Comparison of ENCODE assay signal across 16 cellular contexts in the genomic region with DNA sequence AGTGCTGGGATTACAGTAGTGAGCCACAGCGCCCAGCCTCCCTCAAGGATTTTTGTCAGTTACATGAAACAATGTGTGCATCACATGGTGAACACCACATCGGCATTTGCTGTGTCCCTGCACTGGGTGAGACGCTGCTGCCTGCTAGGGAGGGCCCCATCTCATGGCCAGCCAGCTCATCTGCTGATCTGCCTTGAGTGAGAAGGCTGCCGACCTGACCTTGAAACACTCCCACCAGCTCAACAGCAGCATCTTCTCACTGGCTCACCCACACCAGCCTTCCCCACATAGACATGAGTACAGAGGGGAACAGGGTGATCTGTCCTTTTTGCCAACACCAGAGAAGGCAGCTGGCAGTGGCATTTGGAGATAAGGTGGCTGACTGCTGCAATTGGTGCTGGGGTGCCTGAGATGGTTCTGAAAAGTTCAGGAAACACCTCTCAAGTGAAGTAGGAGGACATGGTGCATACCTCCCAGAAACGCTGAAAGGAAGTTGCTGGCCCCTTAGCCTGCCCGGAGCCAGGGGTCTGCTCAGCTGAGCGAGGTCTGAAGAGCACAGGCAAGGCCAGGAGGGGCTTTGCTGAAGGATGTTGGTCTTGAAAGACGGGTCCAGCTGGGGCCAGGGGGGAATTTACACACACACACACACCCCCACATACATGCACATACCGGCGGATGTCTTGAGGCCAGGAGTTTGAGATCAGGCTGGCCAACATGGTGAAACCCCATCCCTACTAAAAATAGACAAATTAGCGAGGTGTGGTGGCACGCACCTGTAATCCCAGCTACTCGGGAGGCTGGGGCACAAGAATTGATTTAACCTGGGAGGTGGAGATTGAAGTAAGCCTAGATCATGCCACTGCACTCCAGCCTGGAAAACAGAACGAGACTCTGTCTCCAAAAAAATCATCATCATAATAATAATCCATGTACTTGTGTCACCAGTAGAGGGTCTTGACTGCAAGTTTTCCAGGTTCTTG. TPM values are rescaled to one million over a fixed set of nuclear protein-coding genes. Genes with fewer than 3 reads are reported as not detected.
DNase-seq lines count a peak whose midpoint lies in the region; ATAC-seq and TF ChIP-seq lines count a peak whose summit lies in the region.
"Had no signal": no experiment of that assay in that cellular context is flagged by ENCODE, and none has a peak within 500 bp of the region (broad histone marks: within the 10 kb centered on the region; RNA-seq: fewer than 3 reads in every experiment).

No MANE protein-coding gene starts in this region.

- H3K36me3 Mint-ChIP-seq in activated naive CD8-positive, alpha-beta T cell treated with anti-CD3 and anti-CD28 coated beads, Interleukin-2, amount 50 U/mL, for 24 hours (ENCODE audit: low read depth) = no peaks in the 10 kb centered on the region
- no peaks in the 10 kb centered on the region for H3K36me3 Mint-ChIP-seq in activated naive CD8-positive, alpha-beta T cell treated with anti-CD3 and anti-CD28 coated beads for 36 hours
- H3K36me3 Mint-ChIP-seq: natural killer cell treated with Interleukin-12 subunit alpha and Interleukin-12 subunit beta and Interleukin-15 and Interleukin-18, amount 100 ng/mL, for 72 hours had no signal

- no peak for DNase-seq in activated naive CD8-positive, alpha-beta T cell treated with anti-CD3 and anti-CD28 coated beads, Interleukin-2, amount 50 U/mL, for 24 hours
- no peak for DNase-seq in activated naive CD8-positive, alpha-beta T cell treated with anti-CD3 and anti-CD28 coated beads for 36 hours
- peak in 1 of 2 donors; percentile 19 for DNase-seq in cardiac muscle cell (ENCODE audit: low read depth in 1 of 2, low spot score in 1 of 2)
- DNase-seq in lower lobe of right lung = peak; percentile 27
- peak; percentile 93 for DNase-seq in testis
- no peak for DNase-seq in OCI-M2 (lab: John Stamatoyannopoulos, UW; ENCODE audit: unreplicated experiment)
- no peak for DNase-seq in activated gamma-delta T cell treated with Interleukin-2 at 50 U/mL for 16 hours
- DNase-seq: activated CD4-positive, alpha-beta T cell treated with anti-CD3 and anti-CD28 coated beads for 36 hours; activated naive CD4-positive, alpha-beta T cell treated with anti-CD3 and anti-CD28 coated beads, Interleukin-2, amount 50 U/mL, for 16 hours; activated T-cell treated with anti-CD3 and anti-CD28 coated beads, Interleukin-2, amount 50 U/mL, for 72 hours; DMS79; NCI-H1436 had no signal

- H3K36me3 ChIP-seq in cardiac muscle cell = no peaks in the 10 kb centered on the region
- H3K36me3 ChIP-seq in lower lobe of right lung = no peaks in the 10 kb centered on the region
- no peaks in the 10 kb centered on the region for H3K36me3 ChIP-seq in testis (ENCODE audit: low read depth, missing control alignments)
- H3K36me3 ChIP-seq: left lung had no signal

- no peak for TF ChIP-seq POLR2A in testis (IDR thresholded peaks at IDR 0.05)

- WGBS in testis, 2 donors = 51 to 83% methylated on average over 11 to 14 of the region's 14 CpGs

- no peaks in the 10 kb centered on the region for H3K9me3 Mint-ChIP-seq in activated naive CD8-positive, alpha-beta T cell treated with anti-CD3 and anti-CD28 coated beads, Interleukin-2, amount 50 U/mL, for 24 hours
- no peaks in the 10 kb centered on the region for H3K9me3 Mint-ChIP-seq in activated naive CD8-positive, alpha-beta T cell treated with anti-CD3 and anti-CD28 coated beads for 36 hours
- H3K9me3 Mint-ChIP-seq: activated T-cell treated with anti-CD3 and anti-CD28 coated beads, Interleukin-2, amount 50 U/mL, for 72 hours; GM23338; natural killer cell treated with Interleukin-12 subunit alpha and Interleukin-12 subunit beta and Interleukin-15 and Interleukin-18, amount 100 ng/mL, for 72 hours had no signal

- ATAC-seq in activated naive CD8-positive, alpha-beta T cell treated with anti-CD3 and anti-CD28 coated beads, Interleukin-2, amount 50 U/mL, for 24 hours = peak; percentile 13
- ATAC-seq in lower lobe of right lung = no peak
- ATAC-seq in HG03432 (IDR thresholded peaks at IDR 0.05; ENCODE audit: unreplicated experiment) = no peak
- ATAC-seq: activated CD4-positive, alpha-beta T cell treated with anti-CD3 and anti-CD28 coated beads for 36 hours; activated T-cell treated with anti-CD3 and anti-CD28 coated beads, Interleukin-2, amount 50 U/mL, for 72 hours; GM23338; natural killer cell treated with Interleukin-12 subunit alpha and Interleukin-12 subunit beta and Interleukin-15 and Interleukin-18, amount 100 ng/mL, for 72 hours had no signal

- no peak overlapping the region for H3K4me3 Mint-ChIP-seq in activated naive CD8-positive, alpha-beta T cell treated with anti-CD3 and anti-CD28 coated beads, Interleukin-2, amount 50 U/mL, for 24 hours
- no peak overlapping the region for H3K4me3 Mint-ChIP-seq in activated naive CD8-positive, alpha-beta T cell treated with anti-CD3 and anti-CD28 coated beads for 36 hours
- H3K4me3 Mint-ChIP-seq: activated CD4-positive, alpha-beta T cell treated with anti-CD3 and anti-CD28 coated beads for 36 hours; activated T-cell treated with anti-CD3 and anti-CD28 coated beads, Interleukin-2, amount 50 U/mL, for 72 hours; GM23338; natural killer cell treated with Interleukin-12 subunit alpha and Interleukin-12 subunit beta and Interleukin-15 and Interleukin-18, amount 100 ng/mL, for 72 hours had no signal

- H3K4me1 ChIP-seq in cardiac muscle cell (ENCODE audit: low read depth) = peaks cover 4% of the 10 kb centered on the region
- H3K4me1 ChIP-seq in lower lobe of right lung = peaks cover 10% of the 10 kb centered on the region
- H3K4me1 ChIP-seq in testis = peaks cover 35% of the 10 kb centered on the region

- intact Hi-C loops in lower lobe of right lung (cut with DNase I) = no loop called here
- intact Hi-C loops in testis (cut with DNase I; ENCODE audit: low total_unique reads) = no loop called here

- TF ChIP-seq CTCF in cardiac muscle cell (IDR thresholded peaks at IDR 0.05; ENCODE audit: low read depth, low read length) (no peak), lower lobe of right lung (IDR thresholded peaks at IDR 0.05) (no peak), testis (IDR thresholded peaks at IDR 0.05) (no peak)

- H3K4me3 ChIP-seq in cardiac muscle cell (no peak overlapping the region), lower lobe of right lung (no peak overlapping the region), testis (no peak overlapping the region)
- H3K4me3 ChIP-seq: GM23338, left lung had no signal

- H3K4me1 Mint-ChIP-seq in activated naive CD8-positive, alpha-beta T cell treated with anti-CD3 and anti-CD28 coated beads, Interleukin-2, amount 50 U/mL, for 24 hours = no peaks in the 10 kb centered on the region
- H3K4me1 Mint-ChIP-seq in activated naive CD8-positive, alpha-beta T cell treated with anti-CD3 and anti-CD28 coated beads for 36 hours = no peaks in the 10 kb centered on the region
- H3K4me1 Mint-ChIP-seq: activated CD4-positive, alpha-beta T cell treated with anti-CD3 and anti-CD28 coated beads for 36 hours had no signal

- H3K27ac ChIP-seq in cardiac muscle cell (peak overlapping the region; percentile 45), lower lobe of right lung (no peak overlapping the region), testis (peak overlapping the region in 1 of 2 donors; percentile 11)
- H3K27ac ChIP-seq: left lung had no signal

- H3K27ac Mint-ChIP-seq in activated naive CD8-positive, alpha-beta T cell treated with anti-CD3 and anti-CD28 coated beads, Interleukin-2, amount 50 U/mL, for 24 hours = no peak overlapping the region
- no peak overlapping the region for H3K27ac Mint-ChIP-seq in activated naive CD8-positive, alpha-beta T cell treated with anti-CD3 and anti-CD28 coated beads for 36 hours
- H3K27ac Mint-ChIP-seq: activated CD4-positive, alpha-beta T cell treated with anti-CD3 and anti-CD28 coated beads for 36 hours; activated T-cell treated with anti-CD3 and anti-CD28 coated beads, Interleukin-2, amount 50 U/mL, for 72 hours; GM23338; natural killer cell treated with Interleukin-12 subunit alpha and Interleukin-12 subunit beta and Interleukin-15 and Interleukin-18, amount 100 ng/mL, for 72 hours had no signal

- H3K27me3 ChIP-seq in cardiac muscle cell (no peaks in the 10 kb centered on the region), lower lobe of right lung (ENCODE audit: low read depth) (no peaks in the 10 kb centered on the region), testis (no peaks in the 10 kb centered on the region)
- H3K27me3 ChIP-seq: left lung had no signal

- peaks cover 6% of the 10 kb centered on the region for H3K27me3 Mint-ChIP-seq in activated naive CD8-positive, alpha-beta T cell treated with anti-CD3 and anti-CD28 coated beads, Interleukin-2, amount 50 U/mL, for 24 hours
- H3K27me3 Mint-ChIP-seq in activated naive CD8-positive, alpha-beta T cell treated with anti-CD3 and anti-CD28 coated beads for 36 hours = peaks cover 3% of the 10 kb centered on the region

- H3K9me3 ChIP-seq in cardiac muscle cell (ENCODE audit: low read depth) = no peaks in the 10 kb centered on the region
- H3K9me3 ChIP-seq in lower lobe of right lung = no peaks in the 10 kb centered on the region
- H3K9me3 ChIP-seq in testis = no peaks in the 10 kb centered on the region
- H3K9me3 ChIP-seq: left lung had no signal

RNA-seq across cellular contexts. Expression of a gene that starts 14.3 kb away (rescaled TPM):
- 1 to 10 TPM; 8.5 to 9.8 TPM for total RNA-seq in activated naive CD8-positive, alpha-beta T cell treated with anti-CD3 and anti-CD28 coated beads for 36 hours
- total RNA-seq in cardiac muscle cell (60.1 and 124 TPM in 2 replicates), lower lobe of right lung (60.6 TPM), testis (10 to 100 TPM; 73.1 to 82.4 TPM)
- polyA plus RNA-seq in cardiac muscle cell (88.5 and 113 TPM in 2 replicates), testis (ENCODE audit: insufficient read depth, low read depth, low replicate concordance) (89.2 TPM)

Comparison
In these comparisons a context has a peak if more than half of its experiments do, and no peak if none do; other contexts are left out.
1. DNase-seq: peak in lower lobe of right lung (single experiment) and testis (single experiment); none in activated naive CD8-positive, alpha-beta T cell treated with anti-CD3 and anti-CD28 coated beads, Interleukin-2, amount 50 U/mL, for 24 hours (single experiment), activated naive CD8-positive, alpha-beta T cell treated with anti-CD3 and anti-CD28 coated beads for 36 hours (single experiment), OCI-M2 (single experiment) and activated gamma-delta T cell treated with Interleukin-2 at 50 U/mL for 16 hours (single experiment).